24 cellular contexts compared by ENCODE assay signal in genomic region chr2:28168376-28168775, GRCh38.
DNase-seq lines count a peak whose midpoint lies in the region; ATAC-seq and TF ChIP-seq lines count a peak whose summit lies in the region.
"Had no signal": no experiment of that assay in that cellular context is flagged by ENCODE, and none has a peak within 500 bp of the region (broad histone marks: within the 10 kb centered on the region; RNA-seq: fewer than 3 reads in every experiment).

No MANE protein-coding gene starts in this region.

- no peak overlapping the region for H3K18ac ChIP-seq in mesenchymal stem cell (ENCODE audit: low read depth in 1 of 2, low read length in 2 of 2)

- H3K27ac ChIP-seq in mesenchymal stem cell (ENCODE audit: low read length, poor library complexity, severe bottlenecking) = no peak overlapping the region
- H3K27ac ChIP-seq: GM23248, KMS-11, PC-9, SJSA1 had no signal

- no peak overlapping the region for H3K9ac ChIP-seq in mesenchymal stem cell (ENCODE audit: low read length)
- H3K9ac ChIP-seq: GM23248, KMS-11 had no signal

- ATAC-seq in HG02840 (IDR thresholded peaks at IDR 0.05; ENCODE audit: low FRiP score, unreplicated experiment) = no peak
- no peak for ATAC-seq in GM21737 (IDR thresholded peaks at IDR 0.05; ENCODE audit: unreplicated experiment)
- ATAC-seq: T-cell had no signal

- H3K79me1 ChIP-seq in mesenchymal stem cell (replicated peaks; ENCODE audit: low read length, poor library complexity, severe bottlenecking) = peaks cover 1% of the 10 kb centered on the region

- DNase-seq in AG10803 (ENCODE audit: low read depth) (no peak), LoVo (ENCODE audit: low spot score) (peak; percentile 58), SW480 (ENCODE audit: low spot score) (peak; percentile 23), mesenchymal stem cell (no peak), head of caudate nucleus (no peak)
- DNase-seq: Calu3, DMS79 treated with DMSO at 0.1 percent for 48 hours, GM23248, H7, MV-4-11, NCI-H1105 treated with DMSO at 0.1 percent for 48 hours, NCI-H146, NCI-H1930, NCI-H2107, NCI-H524 treated with DMSO at 0.1 percent for 48 hours, NCI-H774, PC-9, Right ventricle myocardium superior, RPMI8226, T-cell had no signal

- H2BK120ac ChIP-seq in mesenchymal stem cell (ENCODE audit: low read depth, low read length) = no peak overlapping the region

- H3K4me3 ChIP-seq in AG10803 (ENCODE audit: low read length) = no peak overlapping the region
- no peak overlapping the region for H3K4me3 ChIP-seq in mesenchymal stem cell (ENCODE audit: insufficient read depth in 1 of 2, low read depth in 1 of 2, low read length in 2 of 2)
- H3K4me3 ChIP-seq: GM23248, PC-9, SJSA1 had no signal

- intact Hi-C loops in head of caudate nucleus (cut with DNase I) = no loop called here

- H2AK5ac ChIP-seq in mesenchymal stem cell (ENCODE audit: low read length, severe bottlenecking) = peak overlapping the region; percentile 69

- no peak overlapping the region for H2BK5ac ChIP-seq in mesenchymal stem cell (ENCODE audit: low read depth, low read length, poor library complexity, severe bottlenecking)

- 98% methylated on average over 4 of the region's 5 CpGs for WGBS in mesenchymal stem cell

- no peak overlapping the region for H2BK12ac ChIP-seq in mesenchymal stem cell (ENCODE audit: low read length in 2 of 2)

- no peak overlapping the region for H2AFZ ChIP-seq in mesenchymal stem cell (ENCODE audit: low read depth, low read length)
- H2AFZ ChIP-seq: GM23248, PC-9 had no signal

- no peaks in the 10 kb centered on the region for H3K27me3 ChIP-seq in mesenchymal stem cell (ENCODE audit: control insufficient read depth in 1 of 2, insufficient read depth in 1 of 2, low read length in 2 of 2)
- H3K27me3 ChIP-seq: SJSA1 had no signal

- no peak overlapping the region for H4K91ac ChIP-seq in mesenchymal stem cell (ENCODE audit: low read length)

- H3K4me1 ChIP-seq in mesenchymal stem cell (ENCODE audit: control insufficient read depth, insufficient read depth, low read depth, low read length) = peaks cover 11% of the 10 kb centered on the region

- H4K8ac ChIP-seq in mesenchymal stem cell (ENCODE audit: low read length) = no peak overlapping the region

- peak; percentile 24 for TF ChIP-seq CTCF in AG10803 (conservative IDR thresholded peaks at IDR 0.05; ENCODE audit: low read length)

- peak overlapping the region in 1 of 2 experiments; percentile 59 for H3K4ac ChIP-seq in mesenchymal stem cell (ENCODE audit: low read depth in 1 of 2, low read length in 2 of 2)

- peak overlapping the region; percentile 20 for H2BK15ac ChIP-seq in mesenchymal stem cell (ENCODE audit: low read depth, poor library complexity, severe bottlenecking)

- no peaks in the 10 kb centered on the region for H3K36me3 ChIP-seq in mesenchymal stem cell (ENCODE audit: control insufficient read depth in 1 of 2, insufficient read depth in 2 of 2, low read depth in 1 of 2, low read length in 2 of 2)
- H3K36me3 ChIP-seq: SJSA1 had no signal

- H3K9me3 ChIP-seq in mesenchymal stem cell (ENCODE audit: control insufficient read depth, low read length) = no peaks in the 10 kb centered on the region
- H3K9me3 ChIP-seq: SJSA1 had no signal

- H3K4me2 ChIP-seq in mesenchymal stem cell (ENCODE audit: low read length, poor library complexity, severe bottlenecking) = no peak overlapping the region
- H3K4me2 ChIP-seq: KMS-11, PC-9 had no signal

- H3K14ac ChIP-seq in mesenchymal stem cell (ENCODE audit: low read length in 2 of 2) = no peak overlapping the region

- no peak overlapping the region for H3K23ac ChIP-seq in mesenchymal stem cell (ENCODE audit: low read length in 2 of 2)

Comparison
In these comparisons a context has a peak if more than half of its experiments do, and no peak if none do; other contexts are left out.
1. DNase-seq: peak in LoVo (single experiment) and SW480 (single experiment); none in AG10803 (single experiment), mesenchymal stem cell (single experiment) and head of caudate nucleus (0 of 42).